Comparison of ENCODE assay signal across 8 cellular contexts in the genomic region with DNA sequence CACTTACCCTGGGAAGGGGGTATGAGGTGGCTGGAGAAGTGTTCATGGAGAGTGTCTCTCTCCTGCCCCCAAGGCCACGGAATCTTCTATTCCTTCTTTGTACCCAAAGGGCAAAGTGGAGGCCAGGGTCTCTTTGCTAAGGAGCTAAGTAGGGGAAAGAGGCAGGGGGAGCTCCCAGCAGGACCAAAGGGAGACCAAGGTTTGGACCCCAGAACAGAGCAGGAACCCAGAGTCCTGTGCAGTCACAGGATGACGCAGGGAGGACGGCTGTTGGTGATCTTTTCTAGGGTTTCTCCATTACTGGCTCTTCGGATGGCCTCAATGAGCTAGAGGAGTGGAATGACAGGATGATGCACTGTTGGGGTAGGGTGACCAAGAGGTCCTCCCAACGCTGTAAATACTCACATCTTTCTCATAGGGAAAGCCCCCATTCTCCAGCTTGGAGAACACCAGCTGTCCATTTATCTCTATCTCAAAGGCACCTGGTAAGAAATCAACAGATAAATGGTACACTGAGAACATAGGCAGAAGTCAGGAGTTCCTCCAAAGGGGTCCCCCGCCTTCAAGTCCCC. TPM values are rescaled to one million over a fixed set of nuclear protein-coding genes. Genes with fewer than 3 reads are reported as not detected.
DNase-seq lines count a peak whose midpoint lies in the region; ATAC-seq, FAIRE-seq and TF ChIP-seq lines count a peak whose summit lies in the region.

No MANE protein-coding gene starts in this region.

- 0 out of 2 replicates have a peak, but pooled peaks cover 2% of the 10 kb centered on the region for H3F3A ChIP-seq in DOHH2 (ENCODE audit: control insufficient read depth, insufficient read depth)

- no peaks in the 10 kb centered on the region for H3K9me2 ChIP-seq in DOHH2 (replicated peaks; ENCODE audit: control insufficient read depth, low read length)

- peak overlapping the region; percentile 98 for H3K4me3 ChIP-seq in DOHH2 (ENCODE audit: low read length)
- H3K4me3 ChIP-seq in Peyer's patch: peak overlapping the region in 3 of 4 donors; percentile 68 to 86 (median 75)
- peak overlapping the region; percentile 61 to 85 for H3K4me3 ChIP-seq in prostate gland

- H3K9me3 ChIP-seq in DOHH2 (ENCODE audit: control insufficient read depth, insufficient read depth, low read length): no peaks in the 10 kb centered on the region
- H3K9me3 ChIP-seq in Peyer's patch: no peaks in the 10 kb centered on the region
- H3K9me3 ChIP-seq in prostate gland: no peaks in the 10 kb centered on the region

- TF ChIP-seq POLR2A in Peyer's patch (IDR thresholded peaks at IDR 0.05): no peak
- no peak for TF ChIP-seq POLR2A in prostate gland (IDR thresholded peaks at IDR 0.05)
- TF ChIP-seq POLR2A in H54 (IDR thresholded peaks at IDR 0.05; ENCODE audit: low read depth, low read length): no peak

- TF ChIP-seq CTCF in DOHH2 (IDR thresholded peaks at IDR 0.05; ENCODE audit: low read depth, low read length, poor library complexity, severe bottlenecking) (no peak), Peyer's patch (IDR thresholded peaks at IDR 0.05) (no peak), prostate gland (IDR thresholded peaks at IDR 0.05) (no peak)

- WGBS in prostate gland: 76% methylated on average over 6 of the region's 6 CpGs

- H3K27me3 ChIP-seq in DOHH2 (ENCODE audit: control insufficient read depth, low read length): no peaks in the 10 kb centered on the region
- H3K27me3 ChIP-seq in Peyer's patch: no peaks in the 10 kb centered on the region
- H3K27me3 ChIP-seq in prostate gland (replicated peaks; ENCODE audit: insufficient read depth): no peaks in the 10 kb centered on the region

- H3K4me1 ChIP-seq in DOHH2 (ENCODE audit: control insufficient read depth, low read length) (peaks cover 16% of the 10 kb centered on the region), Peyer's patch (peaks cover 0 to 11% (median 5%) of the 10 kb centered on the region in 4 donors), prostate gland (replicated peaks) (no peaks in the 10 kb centered on the region)

- H4K20me1 ChIP-seq in DOHH2 (ENCODE audit: control insufficient read depth, insufficient read depth, low read depth, low read length): no peaks in the 10 kb centered on the region

- H3K27ac ChIP-seq in DOHH2 (ENCODE audit: low read depth, low read length) (no peak overlapping the region), Peyer's patch (peak overlapping the region in 3 of 4 donors; percentile 85 to 91 (median 88)), prostate gland (peak overlapping the region; percentile 89 to 95)

- peak; percentile 1 for ATAC-seq in esophagus mucosa

- DNase-seq in Peyer's patch (no peak), prostate gland (ENCODE audit: low spot score) (no peak), DMS79 treated with DMSO at 0.1 percent for 48 hours (lab: John Stamatoyannopoulos, UW) (no peak), H54 (ENCODE audit: insufficient read length, low spot score) (no peak), NCI-H1930 (lab: John Stamatoyannopoulos, UW) (no peak), HuH-7.5 (ENCODE audit: low spot score) (no peak)

- peak overlapping the region; percentile 100 for H3K4me2 ChIP-seq in DOHH2 (ENCODE audit: low read length)

- intact Hi-C loops in prostate gland (cut with DNase I): no loop called here

- FAIRE-seq in H54 (lab: Jason Lieb, UNC): no peak

- H3K36me3 ChIP-seq in DOHH2 (ENCODE audit: control insufficient read depth, low read length) (peaks cover 26% of the 10 kb centered on the region), Peyer's patch (peaks cover 0 to 46% (median 0%) of the 10 kb centered on the region in 3 donors), prostate gland (peaks cover 0 to 22% of the 10 kb centered on the region in 2 donors)

- peaks cover 14% of the 10 kb centered on the region for H3K79me2 ChIP-seq in DOHH2 (ENCODE audit: control insufficient read depth, low read length)

RNA-seq across cellular contexts. Expression of a gene that starts 1.0 kb away (rescaled TPM):
- 10 to 100 TPM; 44.6 to 74.9 (median 57.9) TPM for total RNA-seq in Peyer's patch
- 44.3 TPM for total RNA-seq in esophagus mucosa
- 100 to 1,000 TPM in 1 of 2 donors, 10 to 100 TPM in 1; 46.5 to 119 TPM for total RNA-seq in prostate gland

RNA-seq across cellular contexts. Expression of a gene that starts 8.4 kb away (rescaled TPM):
- total RNA-seq in Peyer's patch (10 to 100 TPM; 14.0 to 64.0 (median 26.3) TPM), esophagus mucosa (45.3 TPM), prostate gland (10 to 100 TPM; 25.7 to 32.6 TPM)

RNA-seq across cellular contexts. Expression of a gene that starts 29.5 kb away (rescaled TPM):
- total RNA-seq in Peyer's patch: 100 to 1,000 TPM; 104 to 339 (median 247) TPM
- 118 TPM for total RNA-seq in esophagus mucosa
- total RNA-seq in prostate gland: 100 to 1,000 TPM; 112 to 172 TPM

RNA-seq across cellular contexts. Expression of a gene that starts 41.5 kb away (rescaled TPM):
- 10 to 100 TPM; 15.7 to 72.3 (median 65.1) TPM for total RNA-seq in Peyer's patch
- total RNA-seq in esophagus mucosa: 22.4 TPM
- total RNA-seq in prostate gland: 10 to 100 TPM; 44.6 to 50.0 TPM
